ENCODE assay signal across 10 cellular contexts in the genomic region with DNA sequence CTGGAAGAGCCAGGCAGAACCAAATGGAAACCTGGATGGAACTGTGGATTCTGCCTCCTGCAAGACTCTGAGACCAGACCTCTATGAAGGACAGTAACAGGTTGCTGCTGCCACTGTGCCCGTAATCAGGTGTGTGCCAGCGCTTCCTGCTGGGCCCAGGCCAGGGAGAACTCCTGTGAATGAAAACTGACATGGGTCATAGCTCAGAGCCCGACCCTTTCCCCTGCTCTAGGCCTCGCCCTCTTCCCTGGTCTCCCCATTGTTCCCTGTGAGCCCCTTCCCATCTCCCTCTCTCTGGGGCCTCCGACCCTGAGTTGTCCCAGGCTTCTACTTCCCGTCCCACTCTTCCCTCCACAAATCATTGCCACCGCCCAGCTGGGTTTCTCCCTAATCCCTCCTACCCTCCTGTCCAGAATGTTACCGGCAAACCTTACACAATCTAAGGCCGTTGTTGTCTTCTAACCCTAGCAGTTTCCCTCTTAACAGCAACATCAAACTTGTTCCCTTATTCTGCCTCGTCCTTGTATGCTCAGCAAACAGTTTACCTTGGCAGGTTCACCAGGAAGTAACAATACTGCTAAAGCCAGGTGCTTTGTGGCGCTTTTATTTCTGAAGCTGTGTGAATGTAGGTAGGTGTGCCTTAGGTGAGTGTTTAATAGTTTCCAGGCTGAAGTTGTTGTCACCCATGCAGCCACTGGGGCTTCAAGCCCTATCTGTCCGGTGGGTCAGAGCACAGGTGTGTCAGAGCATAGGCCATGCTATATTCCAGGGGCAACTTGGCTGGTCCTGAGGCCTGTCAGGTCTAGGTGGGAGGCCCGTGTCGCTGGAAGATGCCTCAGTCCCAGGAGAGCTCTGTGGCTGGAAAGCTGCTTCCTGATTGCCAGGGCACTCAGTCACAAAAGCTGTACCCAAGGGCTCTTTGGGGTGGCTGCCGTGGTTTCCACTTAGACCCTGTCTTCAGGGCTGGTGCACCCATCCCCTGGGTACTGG. TPM values are rescaled to one million over a fixed set of nuclear protein-coding genes. Genes with fewer than 3 reads are reported as not detected.
DNase-seq lines count a peak whose midpoint lies in the region; ATAC-seq, FAIRE-seq and TF ChIP-seq lines count a peak whose summit lies in the region.
"Had no signal": no experiment of that assay in that cellular context is flagged by ENCODE, and none has a peak within 500 bp of the region (broad histone marks: within the 10 kb centered on the region; RNA-seq: fewer than 3 reads in every experiment).

No MANE protein-coding gene starts in this region.

- H3K23ac ChIP-seq in H1 (ENCODE audit: insufficient read length), result no peak overlapping the region

- H2BK5ac ChIP-seq in H1 (ENCODE audit: low read depth, low read length), result no peak overlapping the region

- H2AK5ac ChIP-seq in H1 (ENCODE audit: low read depth, low read length), result no peak overlapping the region

- CTCF ChIA-PET in activated CD4-positive, alpha-beta T cell treated with anti-CD3 and anti-CD28 coated beads for 36 hours (lab: Charles Lee), result interaction anchor here (0.5 to 5.9 kb wide), 13 partner anchors 10 to 561 kb away, joined by 3 to 20 read pairs (median 3); no protein-coding TSS in a partner anchor
- CTCF ChIA-PET in H1 (lab: Charles Lee; ENCODE audit: partially characterized antibody), result interaction anchor here (0.8 to 4.7 kb wide), 16 partner anchors 9 to 105 kb away, joined by 3 to 26 read pairs (median 4); no protein-coding TSS in a partner anchor

- 86% methylated on average over 15 of the region's 15 CpGs; no CpG with 5 or more reads in 1 of the 2 experiments for WGBS in H1 (ENCODE audit: extremely low coverage in 1 of 2, insufficient coverage in 1 of 2, insufficient read length in 1 of 2, insufficient replicate concordance in 2 of 2, low coverage in 1 of 2, low lambda C conversion rate in 2 of 2, missing lambda C conversion rate in 1 of 2), 2 experiments

- H3K4me1 Mint-ChIP-seq in activated CD4-positive, alpha-beta T cell treated with anti-CD3 and anti-CD28 coated beads for 36 hours, result peaks cover 51% of the 10 kb centered on the region
- H3K4me1 Mint-ChIP-seq in stimulated activated effector memory CD8-positive, alpha-beta T cell treated with anti-CD3 and anti-CD28 coated beads, Interleukin-12 subunit alpha, Interleukin-12 subunit beta, amount 100 ng/mL, for 72 hours, result peaks cover 55% of the 10 kb centered on the region

- ATAC-seq in activated CD4-positive, alpha-beta T cell treated with anti-CD3 and anti-CD28 coated beads for 36 hours, result no peak
- ATAC-seq in stimulated activated effector memory CD8-positive, alpha-beta T cell treated with anti-CD3 and anti-CD28 coated beads, Interleukin-12 subunit alpha, Interleukin-12 subunit beta, amount 100 ng/mL, for 72 hours, result no peak

- TF ChIP-seq RAD21 in H1 (IDR thresholded peaks at IDR 0.05 in 1 of 2, conservative IDR thresholded peaks at IDR 0.05 in 1 of 2; ENCODE audit: low read depth in 2 of 2, low read length in 2 of 2), result no peak

- FAIRE-seq in H1 (lab: Jason Lieb, UNC) (no peak), GM19239 (lab: Jason Lieb, UNC) (no peak)

- peak overlapping the region; percentile 10; the same call in 1 of the 2 replicates for H3K27ac ChIP-seq in H1 (ENCODE audit: low read depth, low read length)

- DNase-seq in activated CD4-positive, alpha-beta T cell treated with anti-CD3 and anti-CD28 coated beads for 36 hours, result no peak
- no peak for DNase-seq in activated CD4-positive, alpha-beta T cell treated with anti-CD3 and anti-CD28 coated beads, Interleukin-2, amount 50 U/mL, for 4 hours
- DNase-seq in NCI-H2196 treated with DMSO at 0.1 percent for 48 hours (lab: John Stamatoyannopoulos, UW; ENCODE audit: unreplicated experiment) (peak; percentile 69), H1 (ENCODE audit: low read depth in 1 of 2, low spot score in 2 of 2) (no peak), NCI-H1694 treated with DMSO at 0.1 percent for 48 hours (lab: John Stamatoyannopoulos, UW) (no peak), AG08396 (ENCODE audit: low spot score) (no peak), GM19239 (ENCODE audit: insufficient read length, low spot score) (no peak)
- no peak for DNase-seq in stimulated activated effector memory CD8-positive, alpha-beta T cell treated with anti-CD3 and anti-CD28 coated beads, Interleukin-12 subunit alpha, Interleukin-12 subunit beta, amount 100 ng/mL, for 72 hours (ENCODE audit: low spot score in 2 of 2)
- DNase-seq: H7, islet precursor cell had no signal

- no peak for TF ChIP-seq CTCF in H1 (IDR thresholded peaks at IDR 0.05; ENCODE audit: control extremely low read depth in 1 of 3, insufficient read depth in 1 of 3, low read depth in 1 of 3, low read length in 3 of 3)

- H2BK15ac ChIP-seq in H1 (ENCODE audit: low read length), result no peak overlapping the region

- H3K23me2 ChIP-seq in H1 (ENCODE audit: low read depth, low read length), result no peaks in the 10 kb centered on the region

- no peak overlapping the region; a peak in 1 of 7 replicates for H3K9ac ChIP-seq in H1 (replicated peaks in 1 of 4; ENCODE audit: extremely low read depth in 1 of 4, low read depth in 3 of 4, low read length in 3 of 4)

- H3K4me3 ChIP-seq in H1 (ENCODE audit: extremely low read depth in 1 of 4, insufficient read depth in 2 of 4, low read depth in 3 of 4, low read length in 4 of 4), result no peak overlapping the region

- no peaks in the 10 kb centered on the region for H3K36me3 Mint-ChIP-seq in activated CD4-positive, alpha-beta T cell treated with anti-CD3 and anti-CD28 coated beads for 36 hours (ENCODE audit: low read depth)
- H3K36me3 Mint-ChIP-seq in stimulated activated effector memory CD8-positive, alpha-beta T cell treated with anti-CD3 and anti-CD28 coated beads, Interleukin-12 subunit alpha, Interleukin-12 subunit beta, amount 100 ng/mL, for 72 hours, result no peaks in the 10 kb centered on the region

- no peaks in the 10 kb centered on the region for H3K9me3 Mint-ChIP-seq in activated CD4-positive, alpha-beta T cell treated with anti-CD3 and anti-CD28 coated beads for 36 hours (ENCODE audit: low read depth)
- peaks cover 3% of the 10 kb centered on the region for H3K9me3 Mint-ChIP-seq in stimulated activated effector memory CD8-positive, alpha-beta T cell treated with anti-CD3 and anti-CD28 coated beads, Interleukin-12 subunit alpha, Interleukin-12 subunit beta, amount 100 ng/mL, for 72 hours

- no peak overlapping the region for H2BK12ac ChIP-seq in H1 (ENCODE audit: low read depth, low read length)

- no peak overlapping the region for H3K56ac ChIP-seq in H1 (replicated peaks; ENCODE audit: insufficient read length, low read depth, low read length)

- H3K4me2 ChIP-seq in H1 (ENCODE audit: insufficient read depth in 1 of 2, low read depth in 2 of 2, low read length in 2 of 2), result no peak overlapping the region

- no peak overlapping the region for H3K18ac ChIP-seq in H1 (ENCODE audit: extremely low read depth, low read length)

- no peak overlapping the region for H4K91ac ChIP-seq in H1 (replicated peaks; ENCODE audit: insufficient read length, low read length)

- intact Hi-C loops in activated CD4-positive, alpha-beta T cell treated with anti-CD3 and anti-CD28 coated beads for 36 hours (cut with DNase I, micrococcal nuclease), result loop anchor here in 1 of 2 experiments (5.0 kb wide), 1 partner anchor 341 kb away; no protein-coding TSS in a partner anchor

- H3K27me3 ChIP-seq in H1 (replicated peaks in 1 of 4; ENCODE audit: control insufficient read depth in 3 of 4, extremely low read depth in 1 of 4, insufficient read depth in 3 of 4, low read length in 3 of 4), result no peaks in the 10 kb centered on the region

- no peak overlapping the region for H2BK120ac ChIP-seq in H1 (replicated peaks; ENCODE audit: low read depth, low read length)

- 0 out of 2 replicates have a peak overlapping the region, but pooled peaks have one; percentile 18 for H2AFZ ChIP-seq in H1 (ENCODE audit: low read length)

- TF ChIP-seq EP300 in H1 (IDR thresholded peaks at IDR 0.05; ENCODE audit: borderline replicate concordance in 1 of 2, low read depth in 2 of 2, low read length in 2 of 2), result no peak

- H3K14ac ChIP-seq in H1 (ENCODE audit: insufficient read length), result no peak overlapping the region

- no peak overlapping the region; the same call in 1 of the 2 replicates for H2BK20ac ChIP-seq in H1 (ENCODE audit: low read length)

- TF ChIP-seq POLR2A in H1 (IDR thresholded peaks at IDR 0.05; ENCODE audit: control extremely low read depth in 1 of 2, low read depth in 2 of 2, low read length in 2 of 2), result no peak

- peaks cover 0 to 3% (median 0%) of the 10 kb centered on the region in 4 experiments; a peak in 1 of 7 replicates for H3K4me1 ChIP-seq in H1 (replicated peaks in 1 of 4; ENCODE audit: control insufficient read depth in 3 of 4, insufficient read depth in 4 of 4, low read length in 3 of 4)

- POLR2A ChIA-PET in activated CD4-positive, alpha-beta T cell treated with anti-CD3 and anti-CD28 coated beads for 36 hours (lab: Charles Lee), result interaction anchor here (0.6 to 1.4 kb wide), 2 partner anchors 16 to 196 kb away, joined by 4 read pairs; no protein-coding TSS in a partner anchor
- POLR2A ChIA-PET in H1 (lab: Charles Lee; ENCODE audit: partially characterized antibody), result interaction anchor here (0.7 to 1.4 kb wide), 2 partner anchors 13 to 50 kb away, joined by 3 to 4 read pairs; no protein-coding TSS in a partner anchor

- H3K27me3 Mint-ChIP-seq in activated CD4-positive, alpha-beta T cell treated with anti-CD3 and anti-CD28 coated beads for 36 hours, result no peaks in the 10 kb centered on the region

- H4K20me1 ChIP-seq in H1 (replicated peaks in 1 of 2; ENCODE audit: control insufficient read depth in 1 of 2, insufficient read depth in 2 of 2, low read length in 2 of 2), result no peaks in the 10 kb centered on the region

- no peak overlapping the region for H4K8ac ChIP-seq in H1 (ENCODE audit: extremely low read depth, insufficient read depth, low read length)

- no peak overlapping the region for H3K4me3 Mint-ChIP-seq in activated CD4-positive, alpha-beta T cell treated with anti-CD3 and anti-CD28 coated beads for 36 hours
- H3K4me3 Mint-ChIP-seq in stimulated activated effector memory CD8-positive, alpha-beta T cell treated with anti-CD3 and anti-CD28 coated beads, Interleukin-12 subunit alpha, Interleukin-12 subunit beta, amount 100 ng/mL, for 72 hours, result no peak overlapping the region

- no peaks in the 10 kb centered on the region for H3K36me3 ChIP-seq in H1 (ENCODE audit: control insufficient read depth in 2 of 4, insufficient read depth in 4 of 4, low read length in 3 of 4)

- no peaks in the 10 kb centered on the region for H3K9me3 ChIP-seq in H1 (ENCODE audit: insufficient read depth in 2 of 2, low read depth in 1 of 2, low read length in 1 of 2)

- H3K27ac Mint-ChIP-seq in activated CD4-positive, alpha-beta T cell treated with anti-CD3 and anti-CD28 coated beads for 36 hours, result peak overlapping the region; percentile 34
- H3K27ac Mint-ChIP-seq in stimulated activated effector memory CD8-positive, alpha-beta T cell treated with anti-CD3 and anti-CD28 coated beads, Interleukin-12 subunit alpha, Interleukin-12 subunit beta, amount 100 ng/mL, for 72 hours, result peak overlapping the region; percentile 88

- no peaks in the 10 kb centered on the region for H3K79me2 ChIP-seq in H1 (ENCODE audit: control insufficient read depth in 1 of 2, insufficient read depth in 2 of 2, low read length in 2 of 2)

- H3K79me1 ChIP-seq in H1 (ENCODE audit: low read depth, low read length), result no peaks in the 10 kb centered on the region

- H4K5ac ChIP-seq in H1 (ENCODE audit: insufficient read length, low read depth, low read length), result no peak overlapping the region

- no peak overlapping the region for H3K4ac ChIP-seq in H1 (replicated peaks; ENCODE audit: insufficient read length, low read depth, low read length)

RNA-seq across cellular contexts. Expression of gene SMPD3, which starts 32.0 kb away (rescaled TPM):
- under 1 TPM; 0.07 to 0.37 TPM for total RNA-seq in activated CD4-positive, alpha-beta T cell treated with anti-CD3 and anti-CD28 coated beads for 36 hours
- total RNA-seq in H1 (2021; fragmentation: NEBNext Ultra II Directional; extraction: Animal tissue kit (Norgen Biotek cat#: 25700)), result 1.1 and 1.3 TPM in 2 replicates
- 0.39 and 0.55 TPM in 2 replicates for polyA plus RNA-seq in H1 (2011; rRNA removed)
- 0.39 TPM for polyA plus RNA-seq in H1 (2011; cell fraction: cytosol; rRNA removed)
- polyA plus RNA-seq in H1 (2011; cell fraction: nucleus; rRNA removed), result 1.3 TPM
- polyA plus RNA-seq in H1 (2012, experiment 1 of 2), result 1.2 to 1.8 TPM (median 1.7 TPM) in 4 replicates
- 0.35 TPM for polyA plus RNA-seq in H1 (2012, experiment 2 of 2)
- polyA plus RNA-seq in H1 (2013, experiment 1 of 2), result 0.39 TPM
- 0.46 TPM for polyA plus RNA-seq in H1 (2013, experiment 2 of 2)
- 0.12 and 0.66 TPM in 2 replicates for polyA minus RNA-seq in H1 (2011; rRNA and poly(A)+ RNA removed)
- polyA minus RNA-seq in H1 (2011; cell fraction: cytosol; rRNA and poly(A)+ RNA removed), result 1.6 TPM
- 1.1 TPM for polyA minus RNA-seq in H1 (2011; cell fraction: nucleus; rRNA and poly(A)+ RNA removed)
